In genomic region chr12:109713187-109713984, GRCh38 we compare ENCODE assay signal across 1 cellular context.
TF ChIP-seq lines count a peak whose summit lies in the region.

TSS of gene FAM222A (plus strand) at chr12:109713825. CDS start at chr12:109744147, 30,322 bp downstream.

TF ChIP-seq in K562, 482 proteins besides CTCF, POLR2A, EP300 and RAD21 (continued from another document and continues in another):
- TF ChIP-seq, protein P1, sequence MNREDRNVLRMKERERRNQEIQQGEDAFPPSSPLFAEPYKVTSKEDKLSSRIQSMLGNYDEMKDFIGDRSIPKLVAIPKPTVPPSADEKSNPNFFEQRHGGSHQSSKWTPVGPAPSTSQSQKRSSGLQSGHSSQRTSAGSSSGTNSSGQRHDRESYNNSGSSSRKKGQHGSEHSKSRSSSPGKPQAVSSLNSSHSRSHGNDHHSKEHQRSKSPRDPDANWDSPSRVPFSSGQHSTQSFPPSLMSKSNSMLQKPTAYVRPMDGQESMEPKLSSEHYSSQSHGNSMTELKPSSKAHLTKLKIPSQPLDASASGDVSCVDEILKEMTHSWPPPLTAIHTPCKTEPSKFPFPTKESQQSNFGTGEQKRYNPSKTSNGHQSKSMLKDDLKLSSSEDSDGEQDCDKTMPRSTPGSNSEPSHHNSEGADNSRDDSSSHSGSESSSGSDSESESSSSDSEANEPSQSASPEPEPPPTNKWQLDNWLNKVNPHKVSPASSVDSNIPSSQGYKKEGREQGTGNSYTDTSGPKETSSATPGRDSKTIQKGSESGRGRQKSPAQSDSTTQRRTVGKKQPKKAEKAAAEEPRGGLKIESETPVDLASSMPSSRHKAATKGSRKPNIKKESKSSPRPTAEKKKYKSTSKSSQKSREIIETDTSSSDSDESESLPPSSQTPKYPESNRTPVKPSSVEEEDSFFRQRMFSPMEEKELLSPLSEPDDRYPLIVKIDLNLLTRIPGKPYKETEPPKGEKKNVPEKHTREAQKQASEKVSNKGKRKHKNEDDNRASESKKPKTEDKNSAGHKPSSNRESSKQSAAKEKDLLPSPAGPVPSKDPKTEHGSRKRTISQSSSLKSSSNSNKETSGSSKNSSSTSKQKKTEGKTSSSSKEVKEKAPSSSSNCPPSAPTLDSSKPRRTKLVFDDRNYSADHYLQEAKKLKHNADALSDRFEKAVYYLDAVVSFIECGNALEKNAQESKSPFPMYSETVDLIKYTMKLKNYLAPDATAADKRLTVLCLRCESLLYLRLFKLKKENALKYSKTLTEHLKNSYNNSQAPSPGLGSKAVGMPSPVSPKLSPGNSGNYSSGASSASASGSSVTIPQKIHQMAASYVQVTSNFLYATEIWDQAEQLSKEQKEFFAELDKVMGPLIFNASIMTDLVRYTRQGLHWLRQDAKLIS (CRISPR knock-in tag; IDR thresholded peaks at IDR 0.05) = no peak
- no peak for TF ChIP-seq PTBP1 (IDR thresholded peaks at IDR 0.05; ENCODE audit: low read depth, low read length)
- TF ChIP-seq HLTF (IDR thresholded peaks at IDR 0.05) = no peak
- TF ChIP-seq SETDB1 (IDR thresholded peaks at IDR 0.05; ENCODE audit: low read length) = no peak
- TF ChIP-seq MBD1 (CRISPR knock-in tag; IDR thresholded peaks at IDR 0.05) = no peak
- TF ChIP-seq ZFX (CRISPR knock-in tag; IDR thresholded peaks at IDR 0.05) = no peak; the same call in 1 of the 2 replicates
- no peak for TF ChIP-seq ZNF232 (CRISPR knock-in tag; IDR thresholded peaks at IDR 0.05)
- no peak; the same call in 1 of the 2 replicates for TF ChIP-seq RNF2 (IDR thresholded peaks at IDR 0.05)
- TF ChIP-seq MCM3 (IDR thresholded peaks at IDR 0.05) = no peak
- no peak for TF ChIP-seq TCF3 (CRISPR knock-in tag; IDR thresholded peaks at IDR 0.05)
- TF ChIP-seq, protein P2, sequence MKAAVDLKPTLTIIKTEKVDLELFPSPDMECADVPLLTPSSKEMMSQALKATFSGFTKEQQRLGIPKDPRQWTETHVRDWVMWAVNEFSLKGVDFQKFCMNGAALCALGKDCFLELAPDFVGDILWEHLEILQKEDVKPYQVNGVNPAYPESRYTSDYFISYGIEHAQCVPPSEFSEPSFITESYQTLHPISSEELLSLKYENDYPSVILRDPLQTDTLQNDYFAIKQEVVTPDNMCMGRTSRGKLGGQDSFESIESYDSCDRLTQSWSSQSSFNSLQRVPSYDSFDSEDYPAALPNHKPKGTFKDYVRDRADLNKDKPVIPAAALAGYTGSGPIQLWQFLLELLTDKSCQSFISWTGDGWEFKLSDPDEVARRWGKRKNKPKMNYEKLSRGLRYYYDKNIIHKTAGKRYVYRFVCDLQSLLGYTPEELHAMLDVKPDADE (conservative IDR thresholded peaks at IDR 0.05; ENCODE audit: control insufficient read depth, low read depth, low read length) = peak; percentile 99
- peak; percentile 93 for TF ChIP-seq ZNF395 (CRISPR knock-in tag; IDR thresholded peaks at IDR 0.05)
- TF ChIP-seq ZFPM2 (CRISPR knock-in tag; IDR thresholded peaks at IDR 0.05) = no peak
- peak in 1 of 2 experiments; percentile 40; a peak in 1 of 4 replicates for TF ChIP-seq ARNT (IDR thresholded peaks at IDR 0.05)
- peak; percentile 57; the same call in 1 of the 2 replicates for TF ChIP-seq RBFOX2 (IDR thresholded peaks at IDR 0.05; ENCODE audit: low read depth, low read length)
- TF ChIP-seq, protein P3, sequence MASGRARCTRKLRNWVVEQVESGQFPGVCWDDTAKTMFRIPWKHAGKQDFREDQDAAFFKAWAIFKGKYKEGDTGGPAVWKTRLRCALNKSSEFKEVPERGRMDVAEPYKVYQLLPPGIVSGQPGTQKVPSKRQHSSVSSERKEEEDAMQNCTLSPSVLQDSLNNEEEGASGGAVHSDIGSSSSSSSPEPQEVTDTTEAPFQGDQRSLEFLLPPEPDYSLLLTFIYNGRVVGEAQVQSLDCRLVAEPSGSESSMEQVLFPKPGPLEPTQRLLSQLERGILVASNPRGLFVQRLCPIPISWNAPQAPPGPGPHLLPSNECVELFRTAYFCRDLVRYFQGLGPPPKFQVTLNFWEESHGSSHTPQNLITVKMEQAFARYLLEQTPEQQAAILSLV (tag; IDR thresholded peaks at IDR 0.05) = no peak
- TF ChIP-seq HDGF (IDR thresholded peaks at IDR 0.05) = no peak
- TF ChIP-seq ZNF239 (CRISPR knock-in tag; IDR thresholded peaks at IDR 0.05) = no peak
- no peak for TF ChIP-seq ZNF324 (CRISPR knock-in tag; IDR thresholded peaks at IDR 0.05)
- no peak for TF ChIP-seq KHSRP (IDR thresholded peaks at IDR 0.05)
- TF ChIP-seq CHD2 (IDR thresholded peaks at IDR 0.05; ENCODE audit: low read depth, low read length) = peak; percentile 71
- no peak for TF ChIP-seq NFE2L1 (tag; IDR thresholded peaks at IDR 0.05; ENCODE audit: borderline replicate concordance, low read depth)
- TF ChIP-seq ILK (tag; IDR thresholded peaks at IDR 0.05; ENCODE audit: borderline replicate concordance, low read depth) = no peak
- TF ChIP-seq ZNF398 (CRISPR knock-in tag; IDR thresholded peaks at IDR 0.05) = no peak
- TF ChIP-seq ARID3B (CRISPR knock-in tag; IDR thresholded peaks at IDR 0.05; ENCODE audit: borderline replicate concordance) = no peak
- TF ChIP-seq TAF1 (IDR thresholded peaks at IDR 0.05; ENCODE audit: control insufficient read depth, extremely low read depth, insufficient read depth, low read length, severe bottlenecking) = peak; percentile 88
- no peak for TF ChIP-seq ZKSCAN3 (CRISPR knock-in tag; IDR thresholded peaks at IDR 0.05)
- no peak; the same call in 1 of the 2 replicates for TF ChIP-seq STAT5A (IDR thresholded peaks at IDR 0.05; ENCODE audit: borderline replicate concordance, low read length)
- no peak for TF ChIP-seq RBM39 (optimal IDR thresholded peaks at IDR 0.05; ENCODE audit: low read depth, low read length)
- TF ChIP-seq, protein P4, sequence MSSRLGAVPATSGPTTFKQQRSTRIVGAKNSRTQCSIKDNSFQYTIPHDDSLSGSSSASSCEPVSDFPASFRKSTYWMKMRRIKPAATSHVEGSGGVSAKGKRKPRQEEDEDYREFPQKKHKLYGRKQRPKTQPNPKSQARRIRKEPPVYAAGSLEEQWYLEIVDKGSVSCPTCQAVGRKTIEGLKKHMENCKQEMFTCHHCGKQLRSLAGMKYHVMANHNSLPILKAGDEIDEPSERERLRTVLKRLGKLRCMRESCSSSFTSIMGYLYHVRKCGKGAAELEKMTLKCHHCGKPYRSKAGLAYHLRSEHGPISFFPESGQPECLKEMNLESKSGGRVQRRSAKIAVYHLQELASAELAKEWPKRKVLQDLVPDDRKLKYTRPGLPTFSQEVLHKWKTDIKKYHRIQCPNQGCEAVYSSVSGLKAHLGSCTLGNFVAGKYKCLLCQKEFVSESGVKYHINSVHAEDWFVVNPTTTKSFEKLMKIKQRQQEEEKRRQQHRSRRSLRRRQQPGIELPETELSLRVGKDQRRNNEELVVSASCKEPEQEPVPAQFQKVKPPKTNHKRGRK (tag; IDR thresholded peaks at IDR 0.05) = no peak
- 0 out of 2 replicates have a peak, but pooled peaks have one; percentile 28 for TF ChIP-seq ZNF354B (CRISPR knock-in tag; IDR thresholded peaks at IDR 0.05)
- TF ChIP-seq PCBP1 (IDR thresholded peaks at IDR 0.05; ENCODE audit: low read depth, low read length, poor library complexity, severe bottlenecking) = no peak
- no peak for TF ChIP-seq ZNF707 (CRISPR knock-in tag; conservative IDR thresholded peaks at IDR 0.05)
- peak; percentile 73 for TF ChIP-seq RBM25 (IDR thresholded peaks at IDR 0.05; ENCODE audit: low read depth, low read length, severe bottlenecking)
- no peak for TF ChIP-seq ZBTB49 (CRISPR knock-in tag; IDR thresholded peaks at IDR 0.05; ENCODE audit: borderline replicate concordance)
- TF ChIP-seq, protein P5, sequence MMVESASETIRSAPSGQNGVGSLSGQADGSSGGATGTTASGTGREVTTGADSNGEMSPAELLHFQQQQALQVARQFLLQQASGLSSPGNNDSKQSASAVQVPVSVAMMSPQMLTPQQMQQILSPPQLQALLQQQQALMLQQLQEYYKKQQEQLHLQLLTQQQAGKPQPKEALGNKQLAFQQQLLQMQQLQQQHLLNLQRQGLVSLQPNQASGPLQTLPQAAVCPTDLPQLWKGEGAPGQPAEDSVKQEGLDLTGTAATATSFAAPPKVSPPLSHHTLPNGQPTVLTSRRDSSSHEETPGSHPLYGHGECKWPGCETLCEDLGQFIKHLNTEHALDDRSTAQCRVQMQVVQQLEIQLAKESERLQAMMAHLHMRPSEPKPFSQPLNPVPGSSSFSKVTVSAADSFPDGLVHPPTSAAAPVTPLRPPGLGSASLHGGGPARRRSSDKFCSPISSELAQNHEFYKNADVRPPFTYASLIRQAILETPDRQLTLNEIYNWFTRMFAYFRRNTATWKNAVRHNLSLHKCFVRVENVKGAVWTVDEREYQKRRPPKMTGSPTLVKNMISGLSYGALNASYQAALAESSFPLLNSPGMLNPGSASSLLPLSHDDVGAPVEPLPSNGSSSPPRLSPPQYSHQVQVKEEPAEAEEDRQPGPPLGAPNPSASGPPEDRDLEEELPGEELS (CRISPR knock-in tag; IDR thresholded peaks at IDR 0.05; ENCODE audit: borderline replicate concordance) = no peak
- TF ChIP-seq NFRKB (IDR thresholded peaks at IDR 0.05; ENCODE audit: low read depth) = no peak
- TF ChIP-seq SP2 (IDR thresholded peaks at IDR 0.05; ENCODE audit: extremely low read depth, low read depth, low read length, poor library complexity, severe bottlenecking) = no peak
- TF ChIP-seq SIX5 (IDR thresholded peaks at IDR 0.05; ENCODE audit: borderline replicate concordance in 1 of 2, insufficient read depth in 1 of 2, low read depth in 1 of 2, low read length in 2 of 2) = peak; percentile 96 to 97
- TF ChIP-seq ZNF197 (CRISPR knock-in tag; IDR thresholded peaks at IDR 0.05; ENCODE audit: low read depth) = peak; percentile 81; the same call in 1 of the 2 replicates
- TF ChIP-seq NFATC3 (IDR thresholded peaks at IDR 0.05) = no peak
- TF ChIP-seq ZNF121 (CRISPR knock-in tag; conservative IDR thresholded peaks at IDR 0.05) = no peak
- no peak for TF ChIP-seq BRD9 (IDR thresholded peaks at IDR 0.05; ENCODE audit: low read depth, partially characterized antibody)
- no peak for TF ChIP-seq DMBX1 (CRISPR knock-in tag; IDR thresholded peaks at IDR 0.05; ENCODE audit: borderline replicate concordance)
- no peak for TF ChIP-seq ESRRB (CRISPR knock-in tag; IDR thresholded peaks at IDR 0.05; ENCODE audit: borderline replicate concordance)
- TF ChIP-seq FOXK2 (conservative IDR thresholded peaks at IDR 0.05 in 1 of 2, IDR thresholded peaks at IDR 0.05 in 1 of 2; ENCODE audit: low read depth in 2 of 2) = no peak
- TF ChIP-seq NFYB (IDR thresholded peaks at IDR 0.05; ENCODE audit: extremely low read depth, insufficient read length) = peak; percentile 7
